1 cellular context compared by ENCODE assay signal in the genomic region with DNA sequence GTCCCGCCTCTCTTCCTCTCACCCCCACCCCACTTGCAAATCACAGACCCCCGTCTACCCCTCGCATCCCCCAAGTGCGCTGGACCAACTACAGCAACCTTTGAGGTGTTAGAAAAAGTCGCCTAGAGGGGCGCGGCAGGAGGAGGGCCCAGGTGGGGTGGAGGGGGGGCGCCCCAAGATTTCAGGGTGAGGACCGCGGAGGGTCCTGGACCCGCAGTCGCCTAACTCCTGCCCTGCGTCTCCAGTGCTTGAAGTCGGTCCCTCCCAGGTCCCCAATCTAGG.
TF ChIP-seq lines count a peak whose summit lies in the region.

No MANE protein-coding gene starts in this region.

TF ChIP-seq in HEK293, 187 proteins besides CTCF, POLR2A, EP300 and RAD21 (continued from another document):
- TF ChIP-seq, protein P1, sequence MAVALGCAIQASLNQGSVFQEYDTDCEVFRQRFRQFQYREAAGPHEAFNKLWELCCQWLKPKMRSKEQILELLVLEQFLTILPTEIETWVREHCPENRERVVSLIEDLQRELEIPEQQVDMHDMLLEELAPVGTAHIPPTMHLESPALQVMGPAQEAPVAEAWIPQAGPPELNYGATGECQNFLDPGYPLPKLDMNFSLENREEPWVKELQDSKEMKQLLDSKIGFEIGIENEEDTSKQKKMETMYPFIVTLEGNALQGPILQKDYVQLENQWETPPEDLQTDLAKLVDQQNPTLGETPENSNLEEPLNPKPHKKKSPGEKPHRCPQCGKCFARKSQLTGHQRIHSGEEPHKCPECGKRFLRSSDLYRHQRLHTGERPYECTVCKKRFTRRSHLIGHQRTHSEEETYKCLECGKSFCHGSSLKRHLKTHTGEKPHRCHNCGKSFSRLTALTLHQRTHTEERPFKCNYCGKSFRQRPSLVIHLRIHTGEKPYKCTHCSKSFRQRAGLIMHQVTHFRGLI (tag by site-specific recombination; IDR thresholded peaks at IDR 0.05), result no peak
